8 cellular contexts compared by ENCODE assay signal in the genomic region with DNA sequence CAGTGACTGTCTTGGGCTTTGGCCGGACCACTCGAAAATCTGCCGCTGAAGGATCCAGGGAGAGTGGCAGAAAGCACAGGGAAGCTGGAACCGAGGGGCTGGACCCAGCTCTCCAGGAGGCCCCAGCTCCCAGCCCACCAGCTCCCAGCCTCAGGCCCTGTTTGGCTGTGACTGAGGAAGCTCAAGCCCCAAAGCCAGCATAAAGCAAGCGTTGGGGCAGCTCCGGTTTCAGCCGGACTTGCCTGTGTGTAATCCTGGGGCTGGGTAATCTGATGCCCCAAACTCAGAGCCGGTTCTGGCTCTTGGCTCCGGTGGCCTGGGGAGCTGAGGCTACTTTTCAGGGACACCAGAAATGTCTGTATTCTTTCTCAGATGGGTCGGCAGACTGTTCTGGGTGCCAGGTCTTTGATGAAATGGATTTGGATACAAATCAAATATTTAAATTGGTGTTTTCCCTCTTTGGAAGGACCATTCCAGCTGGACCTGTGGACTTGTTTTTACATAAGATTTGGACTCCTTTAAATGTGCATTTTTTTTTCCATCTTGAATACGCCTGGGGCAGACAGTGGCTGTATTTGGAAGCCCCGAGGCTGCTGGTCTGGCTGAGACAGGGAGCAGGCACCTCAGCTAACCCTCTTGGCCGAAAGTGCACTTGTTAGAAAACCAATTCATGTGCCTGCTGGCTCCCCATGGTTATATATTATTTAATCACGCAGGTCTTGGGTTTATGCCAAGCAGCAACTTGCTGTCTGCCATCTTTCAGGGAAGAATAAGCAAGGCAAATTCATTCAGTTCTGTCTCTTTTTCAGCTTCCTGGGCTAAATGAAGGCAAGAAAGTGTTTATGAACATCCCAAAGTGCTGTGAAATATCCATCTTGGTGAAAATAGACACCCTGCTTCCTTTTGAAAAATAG. TPM values are rescaled to one million over a fixed set of nuclear protein-coding genes. Genes with fewer than 3 reads are reported as not detected.
DNase-seq lines count a peak whose midpoint lies in the region; ATAC-seq and TF ChIP-seq lines count a peak whose summit lies in the region.

No MANE protein-coding gene starts in this region.

- H3K27ac Mint-ChIP-seq in MCF 10A (ENCODE audit: low read depth, unreplicated experiment) = no peak overlapping the region

- no peaks in the 10 kb centered on the region for H3K36me3 Mint-ChIP-seq in MCF 10A (ENCODE audit: insufficient read depth, unreplicated experiment)

- DNase-seq in breast epithelium (ENCODE audit: low spot score in 2 of 2) = peak in 1 of 2 donors; percentile 25
- no peak for DNase-seq in MCF 10A (ENCODE audit: unreplicated experiment)
- peak; percentile 34 for DNase-seq in astrocyte of the cerebellum (ENCODE audit: low read depth)
- DNase-seq in left lung = no peak
- DNase-seq in ureter (ENCODE audit: low spot score) = peak; percentile 54
- DNase-seq in NOMO-1 treated with DMSO at 0.1 percent for 48 hours (lab: John Stamatoyannopoulos, UW; ENCODE audit: unreplicated experiment) = no peak
- DNase-seq in foreskin keratinocyte = no peak

- peak overlapping the region in 1 of 3 donors; percentile 22 for H3K4me3 ChIP-seq in breast epithelium
- no peak overlapping the region for H3K4me3 ChIP-seq in astrocyte of the cerebellum (ENCODE audit: low read depth, low read length)
- no peak overlapping the region for H3K4me3 ChIP-seq in left lung

- peaks cover 13% of the 10 kb centered on the region for H3K9me3 Mint-ChIP-seq in MCF 10A (ENCODE audit: unreplicated experiment)

- H3K36me3 ChIP-seq in breast epithelium = no peaks in the 10 kb centered on the region
- H3K36me3 ChIP-seq in left lung = no peaks in the 10 kb centered on the region

- TF ChIP-seq POLR2A in breast epithelium (IDR thresholded peaks at IDR 0.05) = no peak

- H3K9me3 ChIP-seq in breast epithelium (peaks cover 0 to 4% of the 10 kb centered on the region in 2 donors), left lung (peaks cover 0 to 13% of the 10 kb centered on the region in 2 donors)

- no peak for TF ChIP-seq CTCF in breast epithelium (IDR thresholded peaks at IDR 0.05)
- TF ChIP-seq CTCF in MCF 10A (IDR thresholded peaks at IDR 0.05; ENCODE audit: unreplicated experiment) = no peak
- no peak for TF ChIP-seq CTCF in astrocyte of the cerebellum (IDR thresholded peaks at IDR 0.05; ENCODE audit: low read depth, low read length, missing control alignments)
- TF ChIP-seq CTCF in left lung (IDR thresholded peaks at IDR 0.05) = no peak
- no peak for TF ChIP-seq CTCF in foreskin keratinocyte (conservative IDR thresholded peaks at IDR 0.05)

- no peaks in the 10 kb centered on the region for H3K27me3 ChIP-seq in breast epithelium
- peaks cover 0 to 3% of the 10 kb centered on the region in 2 donors for H3K27me3 ChIP-seq in left lung
- peaks cover 18% of the 10 kb centered on the region for H3K27me3 ChIP-seq in foreskin keratinocyte

- H3K4me1 Mint-ChIP-seq in MCF 10A (ENCODE audit: insufficient read depth, unreplicated experiment) = no peaks in the 10 kb centered on the region

- CTCF ChIA-PET in MCF 10A (lab: Yijun Ruan, JAX) = no interaction called here

- ATAC-seq in left lung = peak; percentile 75
- ATAC-seq in GM18858 (IDR thresholded peaks at IDR 0.05; ENCODE audit: unreplicated experiment) = no peak
- ATAC-seq in foreskin keratinocyte = no peak

- no TSS peak for BruUV-seq in MCF 10A (replicated peaks; lab: Mats Ljungman, UMichigan)

- H3K27ac ChIP-seq in breast epithelium (peak overlapping the region; percentile 14 to 82), left lung (no peak overlapping the region), foreskin keratinocyte (no peak overlapping the region)

- intact Hi-C loops in breast epithelium (cut with DNase I; ENCODE audit: low total_unique reads) (no loop called here), MCF 10A (cut with micrococcal nuclease) (no loop called here), left lung (cut with DNase I) (no loop called here)

- no peaks in the 10 kb centered on the region for H3K27me3 Mint-ChIP-seq in MCF 10A (ENCODE audit: insufficient read depth, unreplicated experiment)

- no peak overlapping the region for H3K4me3 Mint-ChIP-seq in MCF 10A (ENCODE audit: unreplicated experiment)

- POLR2A ChIA-PET in MCF 10A (lab: Yijun Ruan, JAX) = no interaction called here

- H3K4me1 ChIP-seq in breast epithelium = peaks cover 0 to 7% of the 10 kb centered on the region in 2 donors
- no peaks in the 10 kb centered on the region for H3K4me1 ChIP-seq in left lung
- no peaks in the 10 kb centered on the region for H3K4me1 ChIP-seq in foreskin keratinocyte

- in situ Hi-C loops in astrocyte of the cerebellum (cut with HindIII; ENCODE audit: low sequenced_read_pairs) = no loop called here

RNA-seq across cellular contexts. Expression of gene RPP40, which starts 29.6 kb away (rescaled TPM):
- 1 to 10 TPM; 5.9 to 9.2 (median 7.5) TPM for total RNA-seq in breast epithelium
- total RNA-seq in MCF 10A (2022) = 22.9 and 34.8 TPM in 2 replicates
- total RNA-seq in left lung = 1 to 10 TPM; 5.3 to 5.5 TPM
- total RNA-seq in ureter = 14.6 TPM
- 12.6 and 12.9 TPM in 2 replicates for total RNA-seq in foreskin keratinocyte
- polyA plus RNA-seq in foreskin keratinocyte = 13.5 and 15.4 TPM in 2 replicates

Comparison
In these comparisons a context has a peak if more than half of its experiments do, and no peak if none do; other contexts are left out.
1. DNase-seq: peak in astrocyte of the cerebellum (single experiment) and ureter (single experiment); none in MCF 10A (single experiment), left lung (0 of 2), NOMO-1 treated with DMSO at 0.1 percent for 48 hours (single experiment) and foreskin keratinocyte (0 of 2).
2. H3K27ac ChIP-seq: peak in breast epithelium (2 of 2); none in left lung (0 of 2) and foreskin keratinocyte (single experiment).